In genomic region chr2:108417254-108417653, GRCh38 we compare ENCODE assay signal across 11 cellular contexts. TPM values are rescaled to one million over a fixed set of nuclear protein-coding genes. Genes with fewer than 3 reads are reported as not detected.
DNase-seq lines count a peak whose midpoint lies in the region; ATAC-seq, FAIRE-seq and TF ChIP-seq lines count a peak whose summit lies in the region.
"Had no signal": no experiment of that assay in that cellular context is flagged by ENCODE, and none has a peak within 500 bp of the region (broad histone marks: within the 10 kb centered on the region; RNA-seq: fewer than 3 reads in every experiment).

No MANE protein-coding gene starts in this region.

- no peak overlapping the region for H3K27ac Mint-ChIP-seq in activated T-helper 1 cell treated with anti-CD3 and anti-CD28 coated beads, Interleukin-12 subunit alpha, Interleukin-12 subunit beta, Interleukin-2, Interleukin-4 antibody, amounts not matched to agents 30 ng/mL and 10 ng/mL and 1 ng/mL, durations not matched to agents 14 hours and 24 hours and 36 hours
- H3K27ac Mint-ChIP-seq: activated B cell treated with CpG ODN at 0.5 μM for 24 hours had no signal

- in situ Hi-C loops in GM12878 (cut with MboI) = no loop called here

- SMC1A ChIA-PET in GM12878 (lab: Charles Lee; ENCODE audit: uncharacterized antibody, unreplicated experiment) = interaction anchor here (1.7 kb wide), 1 partner anchor 15 kb away, joined by 3 read pairs; no protein-coding TSS in a partner anchor

- H3K4me2 ChIP-seq in GM12878 (ENCODE audit: control insufficient read depth, insufficient read depth) = no peak overlapping the region

- H3K4me1 ChIP-seq in HEK293 (ENCODE audit: control insufficient read depth, insufficient read depth, low read length) (no peaks in the 10 kb centered on the region), GM12878 (ENCODE audit: control insufficient read depth, insufficient read depth, low read length) (no peaks in the 10 kb centered on the region), lower lobe of right lung (no peaks in the 10 kb centered on the region)

- H3K4me3 ChIP-seq in HEK293 (ENCODE audit: low read depth, low read length) = no peak overlapping the region
- H3K4me3 ChIP-seq in GM12878 = no peak overlapping the region
- H3K4me3 ChIP-seq in lower lobe of right lung = no peak overlapping the region

- 39% methylated on average over 2 of the region's 2 CpGs for WGBS in GM12878 (ENCODE audit: insufficient coverage, insufficient replicate concordance, low lambda C conversion rate, missing lambda C conversion rate)

- DNase-seq in ELF-1 (ENCODE audit: low read depth, low spot score) (peak; percentile 26), GM12878 (ENCODE audit: low read depth, low spot score) (no peak), lower lobe of right lung (no peak), NCI-H2196 treated with DMSO at 0.1 percent for 48 hours (lab: John Stamatoyannopoulos, UW; ENCODE audit: unreplicated experiment) (no peak), NCI-H510A treated with DMSO at 0.1 percent for 48 hours (lab: John Stamatoyannopoulos, UW) (no peak)
- DNase-seq in activated T-helper 1 cell treated with anti-CD3 and anti-CD28 coated beads, Interleukin-12 subunit alpha, Interleukin-12 subunit beta, Interleukin-2, Interleukin-4 antibody, amounts not matched to agents 30 ng/mL and 10 ng/mL and 1 ng/mL, durations not matched to agents 14 hours and 24 hours and 36 hours (ENCODE audit: low spot score) = no peak
- DNase-seq: activated B cell treated with CpG ODN at 0.5 μM for 24 hours, midbrain, NCI-H1105 treated with DMSO at 0.1 percent for 48 hours, SHP77 treated with DMSO at 0.1 percent for 48 hours had no signal

- intact Hi-C loops in GM12878 (cut with micrococcal nuclease; ENCODE audit: unreplicated experiment) (no loop called here), lower lobe of right lung (cut with DNase I) (no loop called here)
- intact Hi-C loops in activated T-helper 1 cell treated with anti-CD3 and anti-CD28 coated beads, Interleukin-12 subunit alpha, Interleukin-12 subunit beta, Interleukin-2, Interleukin-4 antibody, amounts not matched to agents 30 ng/mL and 10 ng/mL and 1 ng/mL, durations not matched to agents 14 hours and 24 hours and 36 hours (cut with micrococcal nuclease) = loop anchor here (1.0 kb wide), 1 partner anchor 167 kb away; no protein-coding TSS in a partner anchor

- no peaks in the 10 kb centered on the region for H4K20me1 ChIP-seq in GM12878 (ENCODE audit: control insufficient read depth, insufficient read depth)

- no peaks in the 10 kb centered on the region for H3K36me3 ChIP-seq in HEK293 (ENCODE audit: control insufficient read depth in 2 of 2, insufficient read depth in 1 of 2, low read length in 2 of 2)
- no peaks in the 10 kb centered on the region for H3K36me3 ChIP-seq in GM12878 (ENCODE audit: control insufficient read depth in 2 of 2, insufficient read depth in 2 of 2, low read length in 1 of 2)
- H3K36me3 ChIP-seq in lower lobe of right lung = no peaks in the 10 kb centered on the region

- no peaks in the 10 kb centered on the region for H3K4me1 Mint-ChIP-seq in activated T-helper 1 cell treated with anti-CD3 and anti-CD28 coated beads, Interleukin-12 subunit alpha, Interleukin-12 subunit beta, Interleukin-2, Interleukin-4 antibody, amounts not matched to agents 30 ng/mL and 10 ng/mL and 1 ng/mL, durations not matched to agents 14 hours and 24 hours and 36 hours (ENCODE audit: low read depth)
- H3K4me1 Mint-ChIP-seq: activated B cell treated with CpG ODN at 0.5 μM for 24 hours had no signal

- H3K27me3 Mint-ChIP-seq in activated T-helper 1 cell treated with anti-CD3 and anti-CD28 coated beads, Interleukin-12 subunit alpha, Interleukin-12 subunit beta, Interleukin-2, Interleukin-4 antibody, amounts not matched to agents 30 ng/mL and 10 ng/mL and 1 ng/mL, durations not matched to agents 14 hours and 24 hours and 36 hours (ENCODE audit: insufficient read depth) = peaks cover 4% of the 10 kb centered on the region

- no TSS peak for BruUV-seq in GM12878 (replicated peaks; lab: Mats Ljungman, UMichigan)

- TF ChIP-seq CTCF in HEK293 (tag by site-specific recombination; IDR thresholded peaks at IDR 0.05) = peak; percentile 84
- TF ChIP-seq CTCF in GM12878 (IDR thresholded peaks at IDR 0.05 in 2 of 3, conservative IDR thresholded peaks at IDR 0.05 in 1 of 3; ENCODE audit: control insufficient read depth in 2 of 3, extremely low read depth in 1 of 3, insufficient read depth in 1 of 3, low read depth in 3 of 3, low read length in 3 of 3) = peak; percentile 15 to 30 (median 22); a peak in 3 of 6 replicates
- peak; percentile 13 for TF ChIP-seq CTCF in lower lobe of right lung (IDR thresholded peaks at IDR 0.05)

- ATAC-seq in GM12878 = peak; percentile 49; the same call in 2 of the 3 replicates
- ATAC-seq in lower lobe of right lung = no peak

- CTCF ChIA-PET in HEK293 (lab: Yijun Ruan, JAX) (interaction anchor here (0.6 to 0.9 kb wide), 2 partner anchors 157 to 220 kb away, joined by 3 to 4 read pairs; no protein-coding TSS in a partner anchor), GM12878 (lab: Yijun Ruan, JAX) (interaction anchor here (1.5 kb wide), 1 partner anchor 167 kb away, joined by 6 read pairs; no protein-coding TSS in a partner anchor)

- no peak for FAIRE-seq in GM12878 (lab: Jason Lieb, UNC)

- TF ChIP-seq EP300 in GM12878 (IDR thresholded peaks at IDR 0.05; ENCODE audit: borderline replicate concordance in 1 of 2, control insufficient read depth in 1 of 2, low read depth in 2 of 2, low read length in 2 of 2) = no peak

- RAD21 ChIA-PET in GM12878 (lab: Charles Lee; ENCODE audit: unreplicated experiment) = no interaction called here

- H3K27ac ChIP-seq in HEK293 (ENCODE audit: extremely low read depth, low read depth, low read length) (no peak overlapping the region), GM12878 (ENCODE audit: control insufficient read depth, insufficient read depth) (no peak overlapping the region), lower lobe of right lung (no peak overlapping the region)

- H3K9me3 ChIP-seq in HEK293 (ENCODE audit: control insufficient read depth, insufficient read depth, low read depth, low read length) (no peaks in the 10 kb centered on the region), GM12878 (replicated peaks; ENCODE audit: control insufficient read depth, insufficient read depth, low read length) (no peaks in the 10 kb centered on the region), lower lobe of right lung (no peaks in the 10 kb centered on the region)

- H3K36me3 Mint-ChIP-seq in activated T-helper 1 cell treated with anti-CD3 and anti-CD28 coated beads, Interleukin-12 subunit alpha, Interleukin-12 subunit beta, Interleukin-2, Interleukin-4 antibody, amounts not matched to agents 30 ng/mL and 10 ng/mL and 1 ng/mL, durations not matched to agents 14 hours and 24 hours and 36 hours (ENCODE audit: low read depth) = no peaks in the 10 kb centered on the region

- H3K27me3 ChIP-seq in GM12878 (replicated peaks in 1 of 2; ENCODE audit: control insufficient read depth in 2 of 2, insufficient read depth in 2 of 2, low read length in 1 of 2) (no peaks in the 10 kb centered on the region), lower lobe of right lung (ENCODE audit: low read depth) (no peaks in the 10 kb centered on the region)

- no peaks in the 10 kb centered on the region for H3K9me3 Mint-ChIP-seq in activated T-helper 1 cell treated with anti-CD3 and anti-CD28 coated beads, Interleukin-12 subunit alpha, Interleukin-12 subunit beta, Interleukin-2, Interleukin-4 antibody, amounts not matched to agents 30 ng/mL and 10 ng/mL and 1 ng/mL, durations not matched to agents 14 hours and 24 hours and 36 hours
- H3K9me3 Mint-ChIP-seq: activated B cell treated with CpG ODN at 0.5 μM for 24 hours had no signal

- no peaks in the 10 kb centered on the region for H3K79me2 ChIP-seq in GM12878 (ENCODE audit: control insufficient read depth, insufficient read depth, low read length)

- H3K4me3 Mint-ChIP-seq in activated T-helper 1 cell treated with anti-CD3 and anti-CD28 coated beads, Interleukin-12 subunit alpha, Interleukin-12 subunit beta, Interleukin-2, Interleukin-4 antibody, amounts not matched to agents 30 ng/mL and 10 ng/mL and 1 ng/mL, durations not matched to agents 14 hours and 24 hours and 36 hours = no peak overlapping the region
- H3K4me3 Mint-ChIP-seq: activated B cell treated with CpG ODN at 0.5 μM for 24 hours had no signal

- no peak for TF ChIP-seq POLR2A in GM12878 (IDR thresholded peaks at IDR 0.05; ENCODE audit: low read depth, low read length)

- no peak overlapping the region for H3K9ac ChIP-seq in GM12878 (ENCODE audit: control insufficient read depth, insufficient read depth, low read length)

- 0 out of 2 replicates have a peak, but pooled peaks have one; percentile 17 for TF ChIP-seq RAD21 in GM12878 (IDR thresholded peaks at IDR 0.05; ENCODE audit: insufficient read depth, low read depth, low read length)

- no peak overlapping the region for H2AFZ ChIP-seq in GM12878 (ENCODE audit: control insufficient read depth, low read depth, low read length)

- POLR2A ChIA-PET in HEK293 (lab: Yijun Ruan, JAX) (no interaction called here), GM12878 (lab: Charles Lee) (no interaction called here)

RNA-seq across cellular contexts. Expression of gene GCC2, which starts 31.8 kb away (rescaled TPM):
- total RNA-seq in GM12878 (2013; cell fraction: nucleolus; rRNA removed) = 246 and 255 TPM in 2 replicates
- 12.1 and 15.4 TPM in 2 replicates for total RNA-seq in GM12878 (2014; rRNA removed)
- 25.4 and 30.8 TPM in 2 replicates for total RNA-seq in GM12878 (2014; rRNA removed; fragmentation: Illumina TruSeq; extraction: Trizol)
- 20.5 and 25.3 TPM in 2 replicates for total RNA-seq in GM12878 (2021)
- 12.2 TPM for polyA plus RNA-seq in GM12878 (2011; ENCODE audit: low read depth)
- 30.4 and 56.2 TPM in 2 replicates for polyA plus RNA-seq in GM12878 (2011; rRNA removed)
- polyA plus RNA-seq in GM12878 (2011; cell fraction: cytosol; rRNA removed) = 5.9 and 6.2 TPM in 2 replicates
- polyA plus RNA-seq in GM12878 (2011; cell fraction: nucleus; rRNA removed) = 36.7 and 39.1 TPM in 2 replicates
- polyA plus RNA-seq in GM12878 (2012) = 14.5 and 21.5 TPM in 2 replicates
- 27.0 and 35.3 TPM in 2 replicates for polyA plus RNA-seq in GM12878 (2014; fragmentation: Illumina TruSeq; extraction: Trizol)
- 10 to 100 TPM; 11.8 to 13.5 TPM for polyA plus RNA-seq in GM12878 (2014; fragmentation: Nextera tagmentation; extraction: Ambion mirVana)
- polyA plus RNA-seq in GM12878 (2014; rRNA removed) = 9.5 and 12.1 TPM in 2 replicates
- polyA plus RNA-seq in GM12878 (2016; fragmentation: Nextera tagmentation; extraction: Ambion mirVana) = 10 to 100 TPM; 31.4 to 35.5 TPM
- 18.7 and 21.2 TPM in 2 replicates for polyA minus RNA-seq in GM12878 (2011; rRNA and poly(A)+ RNA removed)
- 6.9 and 8.0 TPM in 2 replicates for polyA minus RNA-seq in GM12878 (2011; cell fraction: cytosol; rRNA and poly(A)+ RNA removed)
- 29.6 and 37.7 TPM in 2 replicates for polyA minus RNA-seq in GM12878 (2011; cell fraction: nucleus; rRNA and poly(A)+ RNA removed)
- 52.4 TPM for total RNA-seq in lower lobe of right lung
- 43.7 and 44.1 TPM in 2 replicates for total RNA-seq in activated T-helper 1 cell treated with anti-CD3 and anti-CD28 coated beads, Interleukin-12 subunit alpha, Interleukin-12 subunit beta, Interleukin-2, Interleukin-4 antibody, amounts not matched to agents 30 ng/mL and 10 ng/mL and 1 ng/mL, durations not matched to agents 14 hours and 24 hours and 36 hours

RNA-seq across cellular contexts. Expression of gene SULT1C4, which starts 39.5 kb away (rescaled TPM):
- not detected in 2 replicates for total RNA-seq in GM12878 (2013; cell fraction: nucleolus; rRNA removed)
- total RNA-seq in GM12878 (2014; rRNA removed) (not detected in 2 replicates), GM12878 (2014; rRNA removed; fragmentation: Illumina TruSeq; extraction: Trizol) (not detected in 2 replicates), GM12878 (2021) (not detected in 2 replicates), lower lobe of right lung (10.6 TPM)
- polyA plus RNA-seq in GM12878 (2011; ENCODE audit: low read depth) = not detected
- polyA plus RNA-seq in GM12878 (2011; rRNA removed) (not detected in 2 replicates), GM12878 (2014; fragmentation: Illumina TruSeq; extraction: Trizol) (not detected in 2 replicates), GM12878 (2014; fragmentation: Nextera tagmentation; extraction: Ambion mirVana) (not detected), GM12878 (2014; rRNA removed) (0.04 TPM in 1 of 2 replicates, not detected in the other), GM12878 (2016; fragmentation: Nextera tagmentation; extraction: Ambion mirVana) (not detected)
- polyA plus RNA-seq in GM12878 (2011; cell fraction: cytosol; rRNA removed) = not detected in 2 replicates
- not detected in 2 replicates for polyA plus RNA-seq in GM12878 (2011; cell fraction: nucleus; rRNA removed)
- not detected in 2 replicates for polyA plus RNA-seq in GM12878 (2012)
- not detected in 2 replicates for polyA minus RNA-seq in GM12878 (2011; rRNA and poly(A)+ RNA removed)
- polyA minus RNA-seq in GM12878 (2011; cell fraction: cytosol; rRNA and poly(A)+ RNA removed) = not detected in 2 replicates
- polyA minus RNA-seq in GM12878 (2011; cell fraction: nucleus; rRNA and poly(A)+ RNA removed) = not detected in 2 replicates
- total RNA-seq in activated T-helper 1 cell treated with anti-CD3 and anti-CD28 coated beads, Interleukin-12 subunit alpha, Interleukin-12 subunit beta, Interleukin-2, Interleukin-4 antibody, amounts not matched to agents 30 ng/mL and 10 ng/mL and 1 ng/mL, durations not matched to agents 14 hours and 24 hours and 36 hours = not detected in 2 replicates
- total RNA-seq: activated B cell treated with CpG ODN at 0.5 μM for 24 hours had no signal

Comparison
In these comparisons a context has a peak if more than half of its experiments do, and no peak if none do; other contexts are left out.
1. CTCF ChIP-seq: peak in every context shown above with its lines; median percentile 84 in HEK293; 22 in GM12878; 13 in lower lobe of right lung.
2. RNA of gene SULT1C4, which starts 39.5 kb away (total RNA-seq): 10.6 TPM in lower lobe of right lung (single experiment); not detected in GM12878 and not detected in activated T-helper 1 cell treated with anti-CD3 and anti-CD28 coated beads, Interleukin-12 subunit alpha, Interleukin-12 subunit beta, Interleukin-2, Interleukin-4 antibody, amounts not matched to agents 30 ng/mL and 10 ng/mL and 1 ng/mL, durations not matched to agents 14 hours and 24 hours and 36 hours; every median in the first group is over 10 times any median in the second.